In genomic region chr16:27245276-27246231, GRCh38 we compare ENCODE assay signal across 9 cellular contexts. TPM values are rescaled to one million over a fixed set of nuclear protein-coding genes. Genes with fewer than 3 reads are reported as not detected.
DNase-seq lines count a peak whose midpoint lies in the region; ATAC-seq and TF ChIP-seq lines count a peak whose summit lies in the region.
"Had no signal": no experiment of that assay in that cellular context is flagged by ENCODE, and none has a peak within 500 bp of the region (broad histone marks: within the 10 kb centered on the region; RNA-seq: fewer than 3 reads in every experiment).

No MANE protein-coding gene starts in this region.

- intact Hi-C loops in CD4-positive, alpha-beta T cell (cut with DNase I, micrococcal nuclease): no loop called here
- intact Hi-C loops in posterior vena cava (cut with DNase I): no loop called here

- H3K27ac ChIP-seq in CD4-positive, alpha-beta T cell (ENCODE audit: low read depth, low read length): no peak overlapping the region

- CTCF ChIA-PET in CD4-positive, alpha-beta T cell (lab: Charles Lee): interaction anchor here (1.4 kb wide), 1 partner anchor 11 kb away, joined by 6 read pairs; no protein-coding TSS in a partner anchor

- peak overlapping the region; percentile 19 for H3K27ac Mint-ChIP-seq in CD4-positive, alpha-beta T cell

- H3K9me3 ChIP-seq in CD4-positive, alpha-beta T cell (ENCODE audit: control insufficient read depth, low read length): no peaks in the 10 kb centered on the region

- H3K27me3 Mint-ChIP-seq in CD4-positive, alpha-beta T cell: no peaks in the 10 kb centered on the region

- DNase-seq in CD4-positive, alpha-beta T cell: no peak
- DNase-seq in activated CD4-positive, CD25-positive, alpha-beta regulatory T cell treated with anti-CD3 and anti-CD28 coated beads, Interleukin-2, amount 50 U/mL, for 72 hours: peak; percentile 39
- DNase-seq in fibroblast of gingiva (ENCODE audit: low read depth) (peak; percentile 94), posterior vena cava (ENCODE audit: low spot score) (peak; percentile 91), hippocampal formation (lab: John Stamatoyannopoulos, UW) (no peak)

- peaks cover 39% of the 10 kb centered on the region for H3K36me3 Mint-ChIP-seq in CD4-positive, alpha-beta T cell (ENCODE audit: low read depth)

- H3K4me1 Mint-ChIP-seq in CD4-positive, alpha-beta T cell (ENCODE audit: low read depth): peaks cover 69% of the 10 kb centered on the region

- H3K27me3 ChIP-seq in CD4-positive, alpha-beta T cell (ENCODE audit: control insufficient read depth, insufficient read depth, low read length): no peaks in the 10 kb centered on the region

- peak overlapping the region; percentile 1 for H3K4me3 Mint-ChIP-seq in CD4-positive, alpha-beta T cell

- no peaks in the 10 kb centered on the region for H3K9me3 Mint-ChIP-seq in CD4-positive, alpha-beta T cell
- H3K9me3 Mint-ChIP-seq: neural crest cell had no signal

- ATAC-seq in CD4-positive, alpha-beta T cell (ENCODE audit: poor library complexity): peak; percentile 35
- ATAC-seq in GM18909 (IDR thresholded peaks at IDR 0.05; ENCODE audit: poor library complexity, unreplicated experiment): no peak
- no peak for ATAC-seq in GM18870 (IDR thresholded peaks at IDR 0.05; ENCODE audit: unreplicated experiment)
- ATAC-seq in HG03159 (IDR thresholded peaks at IDR 0.05; ENCODE audit: unreplicated experiment): no peak

- TF ChIP-seq CTCF in CD4-positive, alpha-beta T cell (IDR thresholded peaks at IDR 0.05): no peak

- POLR2A ChIA-PET in CD4-positive, alpha-beta T cell (lab: Charles Lee): no interaction called here

RNA-seq across cellular contexts. Expression of gene NSMCE1, which starts 23.0 kb away (rescaled TPM):
- total RNA-seq in CD4-positive, alpha-beta T cell: 10 to 100 TPM; 31.9 to 33.9 TPM
- total RNA-seq in posterior vena cava: 10 to 100 TPM; 45.3 to 52.0 TPM

RNA-seq across cellular contexts. Expression of gene KDM8, which starts 42.2 kb away (rescaled TPM):
- total RNA-seq in CD4-positive, alpha-beta T cell: 10 to 100 TPM; 15.1 to 17.3 TPM
- total RNA-seq in posterior vena cava: 1 to 10 TPM; 4.4 to 4.6 TPM

Comparison
In these comparisons a context has a peak if more than half of its experiments do, and no peak if none do; other contexts are left out.
1. DNase-seq: peak in activated CD4-positive, CD25-positive, alpha-beta regulatory T cell treated with anti-CD3 and anti-CD28 coated beads, Interleukin-2, amount 50 U/mL, for 72 hours (single experiment), fibroblast of gingiva (single experiment) and posterior vena cava (single experiment); none in CD4-positive, alpha-beta T cell (0 of 10) and hippocampal formation (0 of 2).